Comparison of ENCODE assay signal across 9 cellular contexts in the genomic region with DNA sequence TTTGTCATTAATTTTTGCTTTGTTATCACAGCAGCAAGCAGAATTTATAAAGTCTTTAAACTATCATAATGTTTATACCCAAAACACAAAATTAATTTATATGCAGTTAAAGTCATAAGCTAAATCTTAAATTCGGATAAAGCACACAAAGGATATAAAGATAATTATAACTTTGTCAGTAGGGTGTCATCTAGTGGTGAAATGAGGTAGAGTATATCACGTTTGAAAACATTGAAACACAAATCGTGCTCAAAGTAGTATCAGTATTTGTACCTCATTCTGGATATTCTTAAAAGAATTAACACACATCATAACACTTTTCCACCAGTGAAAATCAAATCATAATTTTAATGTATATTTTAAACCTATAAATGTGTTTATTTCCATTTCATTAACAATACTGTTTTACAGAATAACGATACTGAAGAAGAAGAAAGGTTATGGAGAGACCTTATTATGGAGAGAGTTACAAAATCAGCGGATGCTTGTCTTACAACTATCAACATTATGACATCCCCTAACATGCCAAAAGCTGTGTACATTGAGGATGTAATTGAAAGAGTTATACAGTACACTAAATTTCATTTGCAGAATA.
DNase-seq lines count a peak whose midpoint lies in the region; TF ChIP-seq lines count a peak whose summit lies in the region.
"Had no signal": no experiment of that assay in that cellular context is flagged by ENCODE, and none has a peak within 500 bp of the region (broad histone marks: within the 10 kb centered on the region; RNA-seq: fewer than 3 reads in every experiment).

No MANE protein-coding gene starts in this region.

- H3K27ac Mint-ChIP-seq in type B pancreatic cell: no peak overlapping the region

- no peaks in the 10 kb centered on the region for H3K9me2 ChIP-seq in SU-DHL-6 (replicated peaks; ENCODE audit: insufficient read depth, low read length)

- H3K27me3 ChIP-seq in HL-60 (ENCODE audit: insufficient read depth, poor library complexity, severe bottlenecking): no peaks in the 10 kb centered on the region
- H3K27me3 ChIP-seq in SU-DHL-6 (ENCODE audit: low read length): no peaks in the 10 kb centered on the region
- H3K27me3 ChIP-seq: neutrophil had no signal

- TF ChIP-seq POLR2A in lower leg skin (IDR thresholded peaks at IDR 0.05): no peak

- no peaks in the 10 kb centered on the region for H3K4me1 Mint-ChIP-seq in type B pancreatic cell (ENCODE audit: unreplicated experiment)

- 46 to 48% methylated on average over 5 of the region's 5 CpGs for WGBS in lower leg skin, 2 donors

- no peak overlapping the region for H3K4me2 ChIP-seq in SU-DHL-6 (ENCODE audit: low read depth, low read length, poor library complexity, severe bottlenecking)

- no peaks in the 10 kb centered on the region for H3K9me3 ChIP-seq in SU-DHL-6 (ENCODE audit: insufficient read depth, low read length)
- H3K9me3 ChIP-seq: neutrophil had no signal

- DNase-seq in DMS53 (lab: John Stamatoyannopoulos, UW) (peak; percentile 40), HL-60 (ENCODE audit: low read depth in 1 of 2, low spot score in 1 of 2) (no peak), glomerular visceral epithelial cell (ENCODE audit: extremely low spot score) (peak; percentile 27), type B pancreatic cell (ENCODE audit: extremely low spot score, unreplicated experiment) (no peak), lower leg skin (ENCODE audit: low spot score in 2 of 2) (no peak), cortex of kidney (lab: John Stamatoyannopoulos, UW) (no peak)
- DNase-seq in stimulated activated CD4-positive, alpha-beta T cell treated with anti-CD3 and anti-CD28 coated beads, Interleukin-2, amount 100 ng/mL, for 24 hours: no peak

- H3K27ac ChIP-seq in HL-60 (replicated peaks): no peak overlapping the region
- H3K27ac ChIP-seq in SU-DHL-6 (ENCODE audit: low read depth, low read length): no peak overlapping the region
- H3K27ac ChIP-seq: neutrophil had no signal

- 0 out of 2 replicates have a peak, but pooled peaks cover 3% of the 10 kb centered on the region for H4K20me1 ChIP-seq in SU-DHL-6 (ENCODE audit: low read depth, low read length)

- H3K4me3 ChIP-seq in HL-60 (replicated peaks; ENCODE audit: insufficient read depth, low read length) (no peak overlapping the region), SU-DHL-6 (ENCODE audit: insufficient read depth, low read length, poor library complexity, severe bottlenecking) (no peak overlapping the region), lower leg skin (ENCODE audit: low read depth, poor library complexity, severe bottlenecking) (no peak overlapping the region)

- H3F3A ChIP-seq in SU-DHL-6 (ENCODE audit: insufficient read depth): 0 out of 2 replicates have a peak, but pooled peaks cover 13% of the 10 kb centered on the region

- intact Hi-C loops in lower leg skin (cut with DNase I; ENCODE audit: low total_unique reads): loop anchor here (10.0 kb wide), 1 partner anchor 271 kb away; no protein-coding TSS in a partner anchor

- H2AFZ ChIP-seq in SU-DHL-6 (ENCODE audit: low read depth, low read length, severe bottlenecking): no peak overlapping the region

- TF ChIP-seq CTCF in HL-60 (IDR thresholded peaks at IDR 0.05; ENCODE audit: insufficient read depth, low read length) (peak; percentile 42), SU-DHL-6 (IDR thresholded peaks at IDR 0.05; ENCODE audit: insufficient read depth, low read length, poor library complexity, severe bottlenecking) (peak; percentile 48), type B pancreatic cell (conservative IDR thresholded peaks at IDR 0.05) (peak; percentile 77), lower leg skin (IDR thresholded peaks at IDR 0.05) (no peak)

- peaks cover 56% of the 10 kb centered on the region for H3K36me3 ChIP-seq in SU-DHL-6 (ENCODE audit: low read length)

- no peaks in the 10 kb centered on the region for H3K9me3 Mint-ChIP-seq in type B pancreatic cell

- H3K36me3 Mint-ChIP-seq in type B pancreatic cell: peaks cover 12% of the 10 kb centered on the region

- no peaks in the 10 kb centered on the region for H3K79me2 ChIP-seq in SU-DHL-6 (ENCODE audit: insufficient read depth, low read length)

- no peaks in the 10 kb centered on the region for H3K27me3 Mint-ChIP-seq in type B pancreatic cell

- H3K9ac ChIP-seq in SU-DHL-6 (ENCODE audit: low read length): no peak overlapping the region

- H3K4me3 Mint-ChIP-seq in type B pancreatic cell: no peak overlapping the region

Comparison
In these comparisons a context has a peak if more than half of its experiments do, and no peak if none do; other contexts are left out.
1. DNase-seq: peak in DMS53 (single experiment) and glomerular visceral epithelial cell (single experiment); none in HL-60 (0 of 2), type B pancreatic cell (single experiment), stimulated activated CD4-positive, alpha-beta T cell treated with anti-CD3 and anti-CD28 coated beads, Interleukin-2, amount 100 ng/mL, for 24 hours (0 of 2), lower leg skin (0 of 2) and cortex of kidney (single experiment).
2. CTCF ChIP-seq: peak in HL-60 (single experiment), SU-DHL-6 (single experiment) and type B pancreatic cell (single experiment); none in lower leg skin (0 of 3).